ENCODE assay signal across 8 cellular contexts in genomic region chr3:137792633-137793271, GRCh38. TPM values are rescaled to one million over a fixed set of nuclear protein-coding genes. Genes with fewer than 3 reads are reported as not detected.
DNase-seq lines count a peak whose midpoint lies in the region; ATAC-seq and TF ChIP-seq lines count a peak whose summit lies in the region.

No MANE protein-coding gene starts in this region.

- CTCF ChIA-PET in A673 (lab: Charles Lee) = no interaction called here

- H3K27ac ChIP-seq in A673 (ENCODE audit: low read depth, low read length, poor library complexity, severe bottlenecking) = no peak overlapping the region
- H3K27ac ChIP-seq in fibroblast of lung (ENCODE audit: insufficient read depth, low read length) = no peak overlapping the region

- H3K4me2 ChIP-seq in fibroblast of lung (ENCODE audit: extremely low read depth, insufficient read depth, low read length) = no peak overlapping the region

- H3K4me3 Mint-ChIP-seq in type B pancreatic cell = no peak overlapping the region
- H3K4me3 Mint-ChIP-seq in activated T-helper 2 cell treated with anti-CD3 and anti-CD28 coated beads, Interferon-gamma antibody, Interleukin-2, Interleukin-4, amounts not matched to agents 10 μg/mL and 5 μg/mL and 100 μg/mL, durations not matched to agents 14 hours and 24 hours and 36 hours (ENCODE audit: low read depth) = no peak overlapping the region

- POLR2A ChIA-PET in A673 (lab: Charles Lee; ENCODE audit: low non-redundant PET) = no interaction called here

- no peak overlapping the region for H3K27ac Mint-ChIP-seq in type B pancreatic cell
- no peak overlapping the region for H3K27ac Mint-ChIP-seq in activated T-helper 2 cell treated with anti-CD3 and anti-CD28 coated beads, Interferon-gamma antibody, Interleukin-2, Interleukin-4, amounts not matched to agents 10 μg/mL and 5 μg/mL and 100 μg/mL, durations not matched to agents 14 hours and 24 hours and 36 hours

- H3K79me2 ChIP-seq in fibroblast of lung (ENCODE audit: control insufficient read depth, insufficient read depth, low read length) = no peaks in the 10 kb centered on the region

- H3K4me1 ChIP-seq in A673 (ENCODE audit: insufficient read depth, low read length, poor library complexity, severe bottlenecking) (no peaks in the 10 kb centered on the region), fibroblast of lung (ENCODE audit: control insufficient read depth, extremely low read depth, insufficient read depth, low read length) (no peaks in the 10 kb centered on the region)

- H3K4me1 Mint-ChIP-seq in type B pancreatic cell (ENCODE audit: unreplicated experiment) = no peaks in the 10 kb centered on the region
- no peaks in the 10 kb centered on the region for H3K4me1 Mint-ChIP-seq in activated T-helper 2 cell treated with anti-CD3 and anti-CD28 coated beads, Interferon-gamma antibody, Interleukin-2, Interleukin-4, amounts not matched to agents 10 μg/mL and 5 μg/mL and 100 μg/mL, durations not matched to agents 14 hours and 24 hours and 36 hours (ENCODE audit: low read depth)

- no TSS peak for BruUV-seq in A673 (replicated peaks; lab: Mats Ljungman, UMichigan)

- DNase-seq in A673 (ENCODE audit: low spot score) (peak; percentile 51), GM12864 (ENCODE audit: low read depth) (peak; percentile 7), NOMO-1 treated with DMSO at 0.1 percent for 48 hours (lab: John Stamatoyannopoulos, UW; ENCODE audit: unreplicated experiment) (peak; percentile 54), fibroblast of lung (ENCODE audit: low read depth in 2 of 2) (peak in 1 of 2 donors; percentile 22), type B pancreatic cell (ENCODE audit: extremely low spot score, unreplicated experiment) (no peak), ureter (ENCODE audit: low spot score) (no peak)
- DNase-seq in activated T-helper 2 cell treated with anti-CD3 and anti-CD28 coated beads, Interferon-gamma antibody, Interleukin-2, Interleukin-4, amounts not matched to agents 10 μg/mL and 5 μg/mL and 100 μg/mL, durations not matched to agents 14 hours and 24 hours and 36 hours (ENCODE audit: low spot score) = no peak

- H3K36me3 ChIP-seq in A673 (ENCODE audit: insufficient read depth, low read length, poor library complexity, severe bottlenecking) (no peaks in the 10 kb centered on the region), fibroblast of lung (ENCODE audit: control insufficient read depth, insufficient read depth, low read length) (no peaks in the 10 kb centered on the region)

- peaks cover 61% of the 10 kb centered on the region for H3K27me3 ChIP-seq in A673 (replicated peaks; ENCODE audit: insufficient read depth, low read depth, low read length, poor library complexity)
- no peaks in the 10 kb centered on the region for H3K27me3 ChIP-seq in fibroblast of lung (ENCODE audit: control insufficient read depth, insufficient read depth, low read length)

- no peak for ATAC-seq in HG03139 (IDR thresholded peaks at IDR 0.05; ENCODE audit: unreplicated experiment)

- no peak overlapping the region for H3K9ac ChIP-seq in fibroblast of lung (ENCODE audit: insufficient read depth, low read length)

- H3K9me3 ChIP-seq in A673 (ENCODE audit: low read depth, low read length, poor library complexity, severe bottlenecking) (no peaks in the 10 kb centered on the region), fibroblast of lung (ENCODE audit: control insufficient read depth, insufficient read depth, low read depth, low read length) (no peaks in the 10 kb centered on the region)

- intact Hi-C loops in A673 (cut with micrococcal nuclease; ENCODE audit: unreplicated experiment) = loop anchor here (10.0 kb wide), 1 partner anchor 688 kb away; no protein-coding TSS in a partner anchor
- intact Hi-C loops in activated T-helper 2 cell treated with anti-CD3 and anti-CD28 coated beads, Interferon-gamma antibody, Interleukin-2, Interleukin-4, amounts not matched to agents 10 μg/mL and 5 μg/mL and 100 μg/mL, durations not matched to agents 14 hours and 24 hours and 36 hours (cut with micrococcal nuclease) = no loop called here

- TF ChIP-seq CTCF in A673 (conservative IDR thresholded peaks at IDR 0.05; ENCODE audit: low read depth, low read length) (peak; percentile 57), GM12864 (IDR thresholded peaks at IDR 0.05; ENCODE audit: low read depth, low read length, missing control alignments) (peak; percentile 71), fibroblast of lung (conservative IDR thresholded peaks at IDR 0.05 in 1 of 2, IDR thresholded peaks at IDR 0.05 in 1 of 2; ENCODE audit: low read depth in 1 of 2, low read length in 2 of 2) (peak; percentile 50 to 62), type B pancreatic cell (conservative IDR thresholded peaks at IDR 0.05) (peak; percentile 72)

- peaks cover 50% of the 10 kb centered on the region for H3K27me3 Mint-ChIP-seq in type B pancreatic cell
- H3K27me3 Mint-ChIP-seq in activated T-helper 2 cell treated with anti-CD3 and anti-CD28 coated beads, Interferon-gamma antibody, Interleukin-2, Interleukin-4, amounts not matched to agents 10 μg/mL and 5 μg/mL and 100 μg/mL, durations not matched to agents 14 hours and 24 hours and 36 hours (ENCODE audit: low read depth) = no peaks in the 10 kb centered on the region

- H3K36me3 Mint-ChIP-seq in type B pancreatic cell = no peaks in the 10 kb centered on the region
- no peaks in the 10 kb centered on the region for H3K36me3 Mint-ChIP-seq in activated T-helper 2 cell treated with anti-CD3 and anti-CD28 coated beads, Interferon-gamma antibody, Interleukin-2, Interleukin-4, amounts not matched to agents 10 μg/mL and 5 μg/mL and 100 μg/mL, durations not matched to agents 14 hours and 24 hours and 36 hours (ENCODE audit: low read depth)

- no peak overlapping the region for H2AFZ ChIP-seq in fibroblast of lung (ENCODE audit: low read length)

- no peak overlapping the region for H3K4me3 ChIP-seq in A673 (ENCODE audit: low read depth, low read length, poor library complexity, severe bottlenecking)
- no peak overlapping the region for H3K4me3 ChIP-seq in GM12864 (ENCODE audit: low read depth, low read length)
- H3K4me3 ChIP-seq in fibroblast of lung (replicated peaks in 1 of 4; ENCODE audit: control extremely low read depth in 1 of 4, insufficient read depth in 1 of 4, low read depth in 3 of 4, low read length in 4 of 4) = no peak overlapping the region

- H3K9me3 Mint-ChIP-seq in type B pancreatic cell = no peaks in the 10 kb centered on the region
- H3K9me3 Mint-ChIP-seq in activated T-helper 2 cell treated with anti-CD3 and anti-CD28 coated beads, Interferon-gamma antibody, Interleukin-2, Interleukin-4, amounts not matched to agents 10 μg/mL and 5 μg/mL and 100 μg/mL, durations not matched to agents 14 hours and 24 hours and 36 hours = no peaks in the 10 kb centered on the region

- H4K20me1 ChIP-seq in fibroblast of lung (ENCODE audit: control insufficient read depth, extremely low read depth, insufficient read depth, low read length) = no peaks in the 10 kb centered on the region

RNA-seq across cellular contexts. Expression of gene SOX14, which starts 28.6 kb away (rescaled TPM):
- total RNA-seq in A673 (2021) = not detected in 2 replicates
- not detected in 2 replicates for total RNA-seq in fibroblast of lung
- not detected in 2 replicates for polyA plus RNA-seq in fibroblast of lung
- not detected in 2 replicates for polyA plus RNA-seq in fibroblast of lung (2012)
- not detected in 2 replicates for polyA minus RNA-seq in fibroblast of lung (ENCODE audit: low replicate concordance)
- 0.29 and 0.62 TPM in 2 replicates for total RNA-seq in type B pancreatic cell (ENCODE audit: low replicate concordance)
- not detected for total RNA-seq in ureter
- total RNA-seq in activated T-helper 2 cell treated with anti-CD3 and anti-CD28 coated beads, Interferon-gamma antibody, Interleukin-2, Interleukin-4, amounts not matched to agents 10 μg/mL and 5 μg/mL and 100 μg/mL, durations not matched to agents 14 hours and 24 hours and 36 hours = not detected in 2 replicates

Comparison
In these comparisons a context has a peak if more than half of its experiments do, and no peak if none do; other contexts are left out.
1. DNase-seq: peak in A673 (single experiment), GM12864 (single experiment) and NOMO-1 treated with DMSO at 0.1 percent for 48 hours (single experiment); none in type B pancreatic cell (single experiment), ureter (single experiment) and activated T-helper 2 cell treated with anti-CD3 and anti-CD28 coated beads, Interferon-gamma antibody, Interleukin-2, Interleukin-4, amounts not matched to agents 10 μg/mL and 5 μg/mL and 100 μg/mL, durations not matched to agents 14 hours and 24 hours and 36 hours (single experiment).
2. Peak in every context shown above with its lines, with median percentiles within 50 percentile points of each other: CTCF ChIP-seq.